ENCODE assay signal across 13 cellular contexts in genomic region chr2:27135471-27135955, GRCh38. TPM values are rescaled to one million over a fixed set of nuclear protein-coding genes. Genes with fewer than 3 reads are reported as not detected.
DNase-seq lines count a peak whose midpoint lies in the region; ATAC-seq, FAIRE-seq and TF ChIP-seq lines count a peak whose summit lies in the region.
"Had no signal": no experiment of that assay in that cellular context is flagged by ENCODE, and none has a peak within 500 bp of the region (broad histone marks: within the 10 kb centered on the region; RNA-seq: fewer than 3 reads in every experiment).

No MANE protein-coding gene starts in this region.

- peaks cover 11% of the 10 kb centered on the region for H3K4me1 Mint-ChIP-seq in MCF 10A (ENCODE audit: insufficient read depth, unreplicated experiment)
- H3K4me1 Mint-ChIP-seq in type B pancreatic cell (ENCODE audit: unreplicated experiment) = peaks cover 12% of the 10 kb centered on the region

- H3K27me3 Mint-ChIP-seq in MCF 10A (ENCODE audit: insufficient read depth, unreplicated experiment) (no peaks in the 10 kb centered on the region), type B pancreatic cell (peaks cover 15% of the 10 kb centered on the region)

- DNase-seq in MCF 10A (ENCODE audit: unreplicated experiment) (no peak), breast epithelium (ENCODE audit: low spot score in 2 of 2) (no peak), RWPE1 (ENCODE audit: low spot score) (no peak), endothelial cell of umbilical vein (ENCODE audit: low read depth, low spot score) (no peak), type B pancreatic cell (ENCODE audit: extremely low spot score, unreplicated experiment) (no peak), putamen (ENCODE audit: low spot score) (no peak)
- DNase-seq: AML-193, NCI-H510A treated with DMSO at 0.1 percent for 48 hours had no signal

- no peak overlapping the region for H3K4me2 ChIP-seq in endothelial cell of umbilical vein (ENCODE audit: insufficient read depth, low read length)

- peaks cover 18% of the 10 kb centered on the region for H3K79me2 ChIP-seq in endothelial cell of umbilical vein (ENCODE audit: control insufficient read depth, insufficient read depth, low read length)

- TF ChIP-seq POLR2A in breast epithelium (IDR thresholded peaks at IDR 0.05) (no peak), endothelial cell of umbilical vein (IDR thresholded peaks at IDR 0.05; ENCODE audit: low read depth, low read length) (no peak)

- no peak for FAIRE-seq in endothelial cell of umbilical vein (lab: Jason Lieb, UNC)
- FAIRE-seq: H54, islet of Langerhans had no signal

- TF ChIP-seq CTCF in MCF 10A (IDR thresholded peaks at IDR 0.05; ENCODE audit: unreplicated experiment) = no peak
- no peak for TF ChIP-seq CTCF in breast epithelium (IDR thresholded peaks at IDR 0.05)
- no peak for TF ChIP-seq CTCF in RWPE1 (conservative IDR thresholded peaks at IDR 0.05; ENCODE audit: low read depth)
- no peak for TF ChIP-seq CTCF in endothelial cell of umbilical vein (IDR thresholded peaks at IDR 0.05; ENCODE audit: extremely low read depth in 1 of 2, insufficient read depth in 1 of 2, low read depth in 1 of 2, low read length in 2 of 2)
- no peak for TF ChIP-seq CTCF in type B pancreatic cell (conservative IDR thresholded peaks at IDR 0.05)

- ATAC-seq in GM18517 (IDR thresholded peaks at IDR 0.05; ENCODE audit: unreplicated experiment) (no peak), GM21737 (IDR thresholded peaks at IDR 0.05; ENCODE audit: unreplicated experiment) (no peak)

- no peak overlapping the region for H3K9ac ChIP-seq in endothelial cell of umbilical vein (replicated peaks; ENCODE audit: extremely low read depth, insufficient read depth, low read length)

- no peaks in the 10 kb centered on the region for H3K27me3 ChIP-seq in breast epithelium
- H3K27me3 ChIP-seq in endothelial cell of umbilical vein (ENCODE audit: control insufficient read depth in 2 of 2, insufficient read depth in 2 of 2, low read length in 2 of 2) = no peaks in the 10 kb centered on the region
- H3K27me3 ChIP-seq: cardiac muscle cell had no signal

- no peaks in the 10 kb centered on the region for H4K20me1 ChIP-seq in endothelial cell of umbilical vein (replicated peaks; ENCODE audit: control insufficient read depth, extremely low read depth, insufficient read depth, low read length)

- H3K27ac ChIP-seq in breast epithelium (no peak overlapping the region), RWPE1 (peak overlapping the region; percentile 69; the same call in 1 of the 2 replicates), endothelial cell of umbilical vein (ENCODE audit: insufficient read depth, low read depth, low read length) (no peak overlapping the region)
- H3K27ac ChIP-seq: cardiac muscle cell had no signal

- H3K9me1 ChIP-seq in endothelial cell of umbilical vein (replicated peaks; ENCODE audit: control insufficient read depth, extremely low read depth, insufficient read depth, low read length) = no peaks in the 10 kb centered on the region

- no peaks in the 10 kb centered on the region for H3K9me3 ChIP-seq in breast epithelium
- no peaks in the 10 kb centered on the region for H3K9me3 ChIP-seq in endothelial cell of umbilical vein (replicated peaks; ENCODE audit: control insufficient read depth, insufficient read depth, low read length)

- intact Hi-C loops in MCF 10A (cut with micrococcal nuclease) = no loop called here
- intact Hi-C loops in breast epithelium (cut with DNase I; ENCODE audit: low total_unique reads) = no loop called here
- intact Hi-C loops in endothelial cell of umbilical vein (cut with micrococcal nuclease) = no loop called here

- POLR2A ChIA-PET in MCF 10A (lab: Yijun Ruan, JAX) (interaction anchor here (0.6 to 2.5 kb wide), 3 partner anchors 77 to 245 kb away, joined by 3 to 20 read pairs (median 9); partner anchors contain the start of genes ATRAID, GTF3C2, SLC5A6 and ZNF513), RWPE1 (lab: Yijun Ruan, JAX; ENCODE audit: low non-redundant PET) (no interaction called here), endothelial cell of umbilical vein (lab: Charles Lee) (interaction anchor here (1.9 kb wide), 1 partner anchor 12 kb away, joined by 7 read pairs; the partner anchor contains the start of gene ABHD1)

- H3K4me1 ChIP-seq in breast epithelium (peaks cover 7 to 10% of the 10 kb centered on the region in 2 donors), endothelial cell of umbilical vein (ENCODE audit: control insufficient read depth, extremely low read depth, insufficient read depth, low read length) (peaks cover 10% of the 10 kb centered on the region)

- H3K36me3 Mint-ChIP-seq in MCF 10A (ENCODE audit: insufficient read depth, unreplicated experiment) (peaks cover 19% of the 10 kb centered on the region), type B pancreatic cell (no peaks in the 10 kb centered on the region)

- no peaks in the 10 kb centered on the region for H3K36me3 ChIP-seq in breast epithelium
- H3K36me3 ChIP-seq in endothelial cell of umbilical vein (ENCODE audit: control insufficient read depth in 2 of 2, extremely low read depth in 1 of 2, insufficient read depth in 2 of 2, low read length in 2 of 2) = peaks cover 6 to 23% of the 10 kb centered on the region in 2 experiments

- H3K9me3 Mint-ChIP-seq in MCF 10A (ENCODE audit: unreplicated experiment) (no peaks in the 10 kb centered on the region), type B pancreatic cell (no peaks in the 10 kb centered on the region)

- H3K27ac Mint-ChIP-seq in MCF 10A (ENCODE audit: low read depth, unreplicated experiment) (peak overlapping the region; percentile 19), type B pancreatic cell (peak overlapping the region; percentile 86)

- no peak overlapping the region for H3K4me3 ChIP-seq in breast epithelium
- no peak overlapping the region for H3K4me3 ChIP-seq in endothelial cell of umbilical vein (replicated peaks in 1 of 3; ENCODE audit: insufficient read depth in 1 of 3, low read depth in 1 of 3, low read length in 3 of 3)
- H3K4me3 ChIP-seq: cardiac muscle cell had no signal

- CTCF ChIA-PET in MCF 10A (lab: Yijun Ruan, JAX) = interaction anchor here (0.8 to 1.3 kb wide), 2 partner anchors 56 to 347 kb away, joined by 3 to 6 read pairs; no protein-coding TSS in a partner anchor
- CTCF ChIA-PET in RWPE1 (lab: Yijun Ruan, JAX) = interaction anchor here (1.4 kb wide), 1 partner anchor 12 kb away, joined by 4 read pairs; the partner anchor contains the start of gene ABHD1
- CTCF ChIA-PET in endothelial cell of umbilical vein (lab: Charles Lee) = interaction anchor here (1.3 to 2.1 kb wide), 4 partner anchors 13 to 129 kb away, joined by 3 to 12 read pairs (median 4); partner anchors contain the start of gene TCF23

- H2AFZ ChIP-seq in endothelial cell of umbilical vein (ENCODE audit: low read depth, low read length) = peak overlapping the region; percentile 81

- BruUV-seq in MCF 10A (replicated peaks; lab: Mats Ljungman, UMichigan) (no TSS peak), endothelial cell of umbilical vein (replicated peaks; lab: Mats Ljungman, UMichigan) (no TSS peak)

- peak overlapping the region; percentile 91 for H3K4me3 Mint-ChIP-seq in MCF 10A (ENCODE audit: unreplicated experiment)
- peak overlapping the region; percentile 95 for H3K4me3 Mint-ChIP-seq in type B pancreatic cell

- dilution Hi-C loops in endothelial cell of umbilical vein (cut with MboI; ENCODE audit: extremely low pct_ligation_motif_present, low sequenced_read_pairs) = no loop called here

RNA-seq across cellular contexts. Expression of gene PREB, which starts 1.1 kb away (rescaled TPM):
- total RNA-seq in MCF 10A (2022) (55.1 and 68.5 TPM in 2 replicates), breast epithelium (100 to 1,000 TPM in 1 of 3 donors, 10 to 100 TPM in 2; 51.5 to 113 (median 69.4) TPM), endothelial cell of umbilical vein (45.6 and 47.2 TPM in 2 replicates), type B pancreatic cell (ENCODE audit: low replicate concordance) (52.3 and 53.6 TPM in 2 replicates)
- polyA plus RNA-seq in endothelial cell of umbilical vein = 73.3 and 73.4 TPM in 2 replicates
- 55.9 and 57.6 TPM in 2 replicates for polyA plus RNA-seq in endothelial cell of umbilical vein (2011; cell fraction: cytosol; rRNA removed)
- polyA plus RNA-seq in endothelial cell of umbilical vein (2011; cell fraction: nucleus; rRNA removed) = 62.2 and 111 TPM in 2 replicates
- 41.4 and 54.5 TPM in 2 replicates for polyA plus RNA-seq in endothelial cell of umbilical vein (2012)
- 93.6 and 128 TPM in 2 replicates for polyA minus RNA-seq in endothelial cell of umbilical vein
- polyA minus RNA-seq in endothelial cell of umbilical vein (2011; cell fraction: cytosol; rRNA and poly(A)+ RNA removed) = 27.2 TPM
- polyA minus RNA-seq in endothelial cell of umbilical vein (2011; cell fraction: nucleus; rRNA and poly(A)+ RNA removed) = 20.6 and 22.0 TPM in 2 replicates

RNA-seq across cellular contexts. Expression of gene PRR30, which starts 3.7 kb away (rescaled TPM):
- total RNA-seq in MCF 10A (2022) (not detected in 2 replicates), breast epithelium (not detected), endothelial cell of umbilical vein (not detected in 2 replicates), type B pancreatic cell (ENCODE audit: low replicate concordance) (not detected in 2 replicates)
- polyA plus RNA-seq in endothelial cell of umbilical vein = not detected in 2 replicates
- polyA plus RNA-seq in endothelial cell of umbilical vein (2011; cell fraction: cytosol; rRNA removed) = not detected in 2 replicates
- polyA plus RNA-seq in endothelial cell of umbilical vein (2011; cell fraction: nucleus; rRNA removed) = not detected in 2 replicates
- not detected in 2 replicates for polyA plus RNA-seq in endothelial cell of umbilical vein (2012)
- polyA minus RNA-seq in endothelial cell of umbilical vein = not detected in 2 replicates
- polyA minus RNA-seq in endothelial cell of umbilical vein (2011; cell fraction: cytosol; rRNA and poly(A)+ RNA removed) = not detected
- polyA minus RNA-seq in endothelial cell of umbilical vein (2011; cell fraction: nucleus; rRNA and poly(A)+ RNA removed) = not detected in 2 replicates
- total RNA-seq: cardiac muscle cell had no signal
- polyA plus RNA-seq: cardiac muscle cell had no signal

RNA-seq across cellular contexts. Expression of gene ABHD1, which starts 11.9 kb away (rescaled TPM):
- total RNA-seq in MCF 10A (2022) = not detected in 2 replicates
- under 1 TPM in 2 of 3 donors, not detected in 1; 0.29 to 0.80 TPM for total RNA-seq in breast epithelium
- not detected in 2 replicates for total RNA-seq in endothelial cell of umbilical vein
- 0.07 and 0.41 TPM in 2 replicates for polyA plus RNA-seq in endothelial cell of umbilical vein
- polyA plus RNA-seq in endothelial cell of umbilical vein (2011; cell fraction: cytosol; rRNA removed) = 0.10 and 0.25 TPM in 2 replicates
- polyA plus RNA-seq in endothelial cell of umbilical vein (2011; cell fraction: nucleus; rRNA removed) = 0.21 and 0.43 TPM in 2 replicates
- 0.26 and 0.76 TPM in 2 replicates for polyA plus RNA-seq in endothelial cell of umbilical vein (2012)
- 0.39 TPM in 1 of 2 replicates, not detected in the other for polyA minus RNA-seq in endothelial cell of umbilical vein
- not detected for polyA minus RNA-seq in endothelial cell of umbilical vein (2011; cell fraction: cytosol; rRNA and poly(A)+ RNA removed)
- polyA minus RNA-seq in endothelial cell of umbilical vein (2011; cell fraction: nucleus; rRNA and poly(A)+ RNA removed) = 0.14 TPM in 1 of 2 replicates, not detected in the other
- total RNA-seq in type B pancreatic cell (ENCODE audit: low replicate concordance) = 0.12 and 0.51 TPM in 2 replicates

RNA-seq across cellular contexts. Expression of gene TCF23, which starts 13.3 kb away (rescaled TPM):
- total RNA-seq in MCF 10A (2022) (not detected in 2 replicates), breast epithelium (not detected), endothelial cell of umbilical vein (not detected in 2 replicates), type B pancreatic cell (ENCODE audit: low replicate concordance) (not detected in 2 replicates)
- polyA plus RNA-seq in endothelial cell of umbilical vein = not detected in 2 replicates
- not detected in 2 replicates for polyA plus RNA-seq in endothelial cell of umbilical vein (2011; cell fraction: cytosol; rRNA removed)
- polyA plus RNA-seq in endothelial cell of umbilical vein (2011; cell fraction: nucleus; rRNA removed) = not detected in 2 replicates
- polyA plus RNA-seq in endothelial cell of umbilical vein (2012) = not detected in 2 replicates
- polyA minus RNA-seq in endothelial cell of umbilical vein = not detected in 2 replicates
- polyA minus RNA-seq in endothelial cell of umbilical vein (2011; cell fraction: cytosol; rRNA and poly(A)+ RNA removed) = not detected
- polyA minus RNA-seq in endothelial cell of umbilical vein (2011; cell fraction: nucleus; rRNA and poly(A)+ RNA removed) = not detected in 2 replicates
- total RNA-seq: cardiac muscle cell had no signal
- polyA plus RNA-seq: cardiac muscle cell had no signal

RNA-seq across cellular contexts. Expression of gene CGREF1, which starts 16.6 kb away (rescaled TPM):
- total RNA-seq in MCF 10A (2022) (10.9 and 12.9 TPM in 2 replicates), breast epithelium (10 to 100 TPM in 1 of 3 donors, 1 to 10 TPM in 2; 3.2 to 16.4 (median 3.4) TPM), endothelial cell of umbilical vein (4.0 and 5.8 TPM in 2 replicates), type B pancreatic cell (ENCODE audit: low replicate concordance) (1.8 and 2.4 TPM in 2 replicates)
- 2.7 and 2.9 TPM in 2 replicates for polyA plus RNA-seq in endothelial cell of umbilical vein
- 3.0 and 3.1 TPM in 2 replicates for polyA plus RNA-seq in endothelial cell of umbilical vein (2011; cell fraction: cytosol; rRNA removed)
- 2.0 and 2.9 TPM in 2 replicates for polyA plus RNA-seq in endothelial cell of umbilical vein (2011; cell fraction: nucleus; rRNA removed)
- polyA plus RNA-seq in endothelial cell of umbilical vein (2012) = 8.2 and 17.6 TPM in 2 replicates
- polyA minus RNA-seq in endothelial cell of umbilical vein = 1.2 TPM in 2 replicates
- polyA minus RNA-seq in endothelial cell of umbilical vein (2011; cell fraction: cytosol; rRNA and poly(A)+ RNA removed) = not detected
- 0.67 and 1.3 TPM in 2 replicates for polyA minus RNA-seq in endothelial cell of umbilical vein (2011; cell fraction: nucleus; rRNA and poly(A)+ RNA removed)
